ENCODE assay signal across 19 cellular contexts in the genomic region with DNA sequence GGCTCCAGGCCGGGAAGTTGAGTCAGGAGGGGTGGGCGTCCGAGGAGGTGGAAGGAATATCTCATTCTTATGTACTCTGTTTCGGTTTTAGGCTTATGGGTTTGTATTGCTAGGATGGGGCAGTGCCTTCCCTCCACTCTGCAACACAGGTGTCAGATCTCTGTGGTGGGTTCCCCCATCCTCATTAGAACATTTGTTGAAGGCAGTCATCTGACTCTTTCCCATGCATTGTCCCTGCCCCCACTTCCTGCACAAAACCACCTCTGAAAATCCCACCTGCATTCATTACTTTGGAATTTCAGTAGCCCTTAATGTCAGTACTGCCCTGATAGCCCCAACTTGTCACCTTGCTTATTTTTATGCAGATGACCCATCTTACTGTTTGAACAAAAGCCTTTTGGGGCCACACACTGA. TPM values are rescaled to one million over a fixed set of nuclear protein-coding genes. Genes with fewer than 3 reads are reported as not detected.
DNase-seq lines count a peak whose midpoint lies in the region; ATAC-seq and TF ChIP-seq lines count a peak whose summit lies in the region.
"Had no signal": no experiment of that assay in that cellular context is flagged by ENCODE, and none has a peak within 500 bp of the region (broad histone marks: within the 10 kb centered on the region; RNA-seq: fewer than 3 reads in every experiment).

No MANE protein-coding gene starts in this region.

- H3K27ac ChIP-seq in HUES48 (ENCODE audit: low read depth, low read length) = peak overlapping the region; percentile 57
- H3K27ac ChIP-seq in esophagus muscularis mucosa (replicated peaks in 1 of 4) = peak overlapping the region in 3 of 4 donors; percentile 46 to 61 (median 55)
- H3K27ac ChIP-seq: epithelial cell of prostate, testis had no signal

- H3K36me3 ChIP-seq in HUES48 (ENCODE audit: control insufficient read depth, insufficient read depth, low read length) (peaks cover 19% of the 10 kb centered on the region), esophagus muscularis mucosa (peaks cover 15 to 74% (median 38%) of the 10 kb centered on the region in 4 donors), MG63 (peaks cover 52% of the 10 kb centered on the region)

- 88% methylated on average over 4 of the region's 4 CpGs for WGBS in esophagus muscularis mucosa

- peaks cover 0 to 11% of the 10 kb centered on the region in 2 donors for H3K9me3 Mint-ChIP-seq in activated naive CD4-positive, alpha-beta T cell treated with anti-CD3 and anti-CD28 coated beads, Interleukin-2, amount 50 U/mL, for 72 hours
- peaks cover 9% of the 10 kb centered on the region for H3K9me3 Mint-ChIP-seq in T-helper 2 cell treated with Interferon-gamma antibody and Interleukin-4, amounts not matched to agents 5 μg/mL and 100 μg/mL, for 36 hours
- H3K9me3 Mint-ChIP-seq: dendritic cell treated with granulocyte-macrophage colony-stimulating factor and Interleukin-4, amounts not matched to agents 40 ng/mL and 50 ng/mL, for 4 days had no signal

- intact Hi-C loops in esophagus muscularis mucosa (cut with DNase I) = no loop called here

- no peak for DNase-seq in activated naive CD4-positive, alpha-beta T cell treated with anti-CD3 and anti-CD28 coated beads, Interleukin-2, amount 50 U/mL, for 72 hours (ENCODE audit: low spot score in 2 of 2)
- no peak for DNase-seq in activated naive CD4-positive, alpha-beta T cell (lab: John Stamatoyannopoulos, UW)
- DNase-seq in esophagus muscularis mucosa (ENCODE audit: extremely low spot score) (no peak), MG63 (no peak)
- DNase-seq in stimulated activated CD4-positive, alpha-beta T cell treated with anti-CD3 and anti-CD28 coated beads, Interleukin-2, amount 100 ng/mL, for 24 hours = peak; percentile 14 to 37
- DNase-seq in T-helper 2 cell treated with Interferon-gamma antibody and Interleukin-4, amounts not matched to agents 5 μg/mL and 100 μg/mL, for 36 hours (ENCODE audit: low spot score) = no peak
- DNase-seq: HFFc6, islet precursor cell, mesenchymal stem cell, NCI-H1694, nephron progenitor cell, SW 1271, testis had no signal

- H3K9ac ChIP-seq in HUES48 (ENCODE audit: low read depth, low read length) = no peak overlapping the region

- H3K27ac Mint-ChIP-seq in activated naive CD4-positive, alpha-beta T cell treated with anti-CD3 and anti-CD28 coated beads, Interleukin-2, amount 50 U/mL, for 72 hours = no peak overlapping the region
- no peak overlapping the region for H3K27ac Mint-ChIP-seq in T-helper 2 cell treated with Interferon-gamma antibody and Interleukin-4, amounts not matched to agents 5 μg/mL and 100 μg/mL, for 36 hours
- H3K27ac Mint-ChIP-seq: activated naive CD8-positive, alpha-beta T cell; dendritic cell treated with granulocyte-macrophage colony-stimulating factor and Interleukin-4, amounts not matched to agents 40 ng/mL and 50 ng/mL, for 4 days; nephron progenitor cell had no signal

- no peak overlapping the region for H3K4me3 ChIP-seq in HUES48 (ENCODE audit: low read depth, low read length)
- no peak overlapping the region for H3K4me3 ChIP-seq in esophagus muscularis mucosa
- no peak overlapping the region for H3K4me3 ChIP-seq in MG63
- H3K4me3 ChIP-seq: testis had no signal

- ATAC-seq in activated naive CD4-positive, alpha-beta T cell treated with anti-CD3 and anti-CD28 coated beads, Interleukin-2, amount 50 U/mL, for 72 hours = peak; percentile 57 to 61
- no peak for ATAC-seq in GM21825 (IDR thresholded peaks at IDR 0.05; ENCODE audit: unreplicated experiment)
- ATAC-seq: HepG2 had no signal

- H3K4me3 Mint-ChIP-seq in T-helper 2 cell treated with Interferon-gamma antibody and Interleukin-4, amounts not matched to agents 5 μg/mL and 100 μg/mL, for 36 hours = no peak overlapping the region
- H3K4me3 Mint-ChIP-seq: activated naive CD8-positive, alpha-beta T cell; dendritic cell treated with granulocyte-macrophage colony-stimulating factor and Interleukin-4, amounts not matched to agents 40 ng/mL and 50 ng/mL, for 4 days; HFFc6; nephron progenitor cell had no signal

- peaks cover 13 to 22% of the 10 kb centered on the region in 2 donors for H3K36me3 Mint-ChIP-seq in activated naive CD4-positive, alpha-beta T cell treated with anti-CD3 and anti-CD28 coated beads, Interleukin-2, amount 50 U/mL, for 72 hours
- H3K36me3 Mint-ChIP-seq in T-helper 2 cell treated with Interferon-gamma antibody and Interleukin-4, amounts not matched to agents 5 μg/mL and 100 μg/mL, for 36 hours (ENCODE audit: low read depth) = peaks cover 40% of the 10 kb centered on the region

- H3K9me3 ChIP-seq in HUES48 (ENCODE audit: control insufficient read depth, insufficient read depth, low read length) (peaks cover 14% of the 10 kb centered on the region), esophagus muscularis mucosa (peaks cover 0 to 6% (median 0%) of the 10 kb centered on the region in 4 donors), MG63 (peaks cover 3% of the 10 kb centered on the region)
- H3K9me3 ChIP-seq: testis had no signal

- peaks cover 4% of the 10 kb centered on the region for H3K4me1 Mint-ChIP-seq in T-helper 2 cell treated with Interferon-gamma antibody and Interleukin-4, amounts not matched to agents 5 μg/mL and 100 μg/mL, for 36 hours (ENCODE audit: low read depth)
- H3K4me1 Mint-ChIP-seq: nephron progenitor cell had no signal

- no peak for TF ChIP-seq POLR2A in esophagus muscularis mucosa (IDR thresholded peaks at IDR 0.05; ENCODE audit: low read depth)

- no peak for TF ChIP-seq CTCF in esophagus muscularis mucosa (IDR thresholded peaks at IDR 0.05)

- H3K27me3 ChIP-seq in HUES48 (ENCODE audit: control insufficient read depth, insufficient read depth, low read length) = no peaks in the 10 kb centered on the region
- H3K27me3 ChIP-seq in esophagus muscularis mucosa = no peaks in the 10 kb centered on the region
- no peaks in the 10 kb centered on the region for H3K27me3 ChIP-seq in MG63
- H3K27me3 ChIP-seq: testis had no signal

- TF ChIP-seq EP300 in esophagus muscularis mucosa (IDR thresholded peaks at IDR 0.05) = no peak

- no peaks in the 10 kb centered on the region for H3K27me3 Mint-ChIP-seq in T-helper 2 cell treated with Interferon-gamma antibody and Interleukin-4, amounts not matched to agents 5 μg/mL and 100 μg/mL, for 36 hours (ENCODE audit: low read depth)
- H3K27me3 Mint-ChIP-seq: activated naive CD8-positive, alpha-beta T cell; dendritic cell treated with granulocyte-macrophage colony-stimulating factor and Interleukin-4, amounts not matched to agents 40 ng/mL and 50 ng/mL, for 4 days had no signal

- H3K4me1 ChIP-seq in HUES48 (ENCODE audit: control insufficient read depth, insufficient read depth, low read length) (peaks cover 31% of the 10 kb centered on the region), esophagus muscularis mucosa (peaks cover 41 to 68% (median 64%) of the 10 kb centered on the region in 4 donors)

RNA-seq across cellular contexts. Expression of gene GYG1, which starts 29.5 kb away (rescaled TPM):
- total RNA-seq in activated naive CD4-positive, alpha-beta T cell treated with anti-CD3 and anti-CD28 coated beads, Interleukin-2, amount 50 U/mL, for 72 hours = 10 to 100 TPM; 10.7 to 12.8 TPM
- 100 to 1,000 TPM; 101 to 177 (median 141) TPM for total RNA-seq in esophagus muscularis mucosa
- 76.3 and 96.1 TPM in 2 replicates for total RNA-seq in MG63 (2014; rRNA removed; shearing (Covaris generic); ENCODE audit: low replicate concordance)

Comparison
In these comparisons a context has a peak if more than half of its experiments do, and no peak if none do; other contexts are left out.
1. DNase-seq: peak in stimulated activated CD4-positive, alpha-beta T cell treated with anti-CD3 and anti-CD28 coated beads, Interleukin-2, amount 100 ng/mL, for 24 hours (2 of 2); none in activated naive CD4-positive, alpha-beta T cell treated with anti-CD3 and anti-CD28 coated beads, Interleukin-2, amount 50 U/mL, for 72 hours (0 of 2), activated naive CD4-positive, alpha-beta T cell (0 of 4), esophagus muscularis mucosa (single experiment), T-helper 2 cell treated with Interferon-gamma antibody and Interleukin-4, amounts not matched to agents 5 μg/mL and 100 μg/mL, for 36 hours (single experiment) and MG63 (single experiment).